Comparison of ENCODE assay signal across 24 cellular contexts in the genomic region with DNA sequence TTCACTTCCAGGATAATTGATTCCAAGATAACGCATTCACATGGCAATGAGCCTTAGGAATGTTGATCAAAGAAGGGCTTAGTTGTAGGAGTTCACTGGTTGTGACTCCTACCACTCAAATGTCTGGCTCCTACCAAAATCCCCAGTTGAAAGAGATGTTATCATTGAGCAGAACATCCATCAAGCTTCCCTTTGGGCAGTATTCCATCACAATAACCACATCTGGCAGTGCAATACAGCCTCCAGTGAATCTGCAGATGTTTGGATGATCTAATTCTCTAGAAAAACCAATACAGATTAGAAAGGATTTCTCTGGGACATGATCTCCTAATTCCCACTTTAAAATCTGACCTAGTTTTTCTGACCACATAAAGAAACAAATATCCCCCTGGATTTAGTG.
DNase-seq lines count a peak whose midpoint lies in the region; ATAC-seq and TF ChIP-seq lines count a peak whose summit lies in the region.
"Had no signal": no experiment of that assay in that cellular context is flagged by ENCODE, and none has a peak within 500 bp of the region (broad histone marks: within the 10 kb centered on the region; RNA-seq: fewer than 3 reads in every experiment).

No MANE protein-coding gene starts in this region.

- DNase-seq in RPMI7951 (ENCODE audit: low read depth), result peak; percentile 15
- DNase-seq in amniotic epithelial cell (ENCODE audit: low read depth), result peak; percentile 2
- peak; percentile 3 for DNase-seq in fibroblast of mammary gland (ENCODE audit: low read depth)
- no peak for DNase-seq in activated T-helper 2 cell treated with anti-CD3 and anti-CD28 coated beads, Interferon-gamma antibody, Interleukin-2, Interleukin-4, amounts not matched to agents 10 μg/mL and 5 μg/mL and 100 μg/mL, durations not matched to agents 14 hours and 24 hours and 36 hours (ENCODE audit: low spot score)
- no peak for DNase-seq in activated T-cell treated with anti-CD3 and anti-CD28 coated beads, Interleukin-2, amount 50 U/mL, for 72 hours
- DNase-seq in activated T-cell treated with anti-CD3 and anti-CD28 coated beads, Interleukin-2, amount 50 U/mL, for 24 hours, result no peak
- DNase-seq: 8988T; ACHN; BE2C; C1 segment of cervical spinal cord; CD4-positive, alpha-beta memory T cell; CD4-positive, CD25-positive, alpha-beta regulatory T cell; CD8-positive, alpha-beta memory T cell; COR-L47; DMS 273 treated with DMSO at 0.1 percent for 48 hours; DMS153; DMS53; DMS79; DND-41; EL; GDM1 had no signal

- H3K9me3 Mint-ChIP-seq in activated T-helper 2 cell treated with anti-CD3 and anti-CD28 coated beads, Interferon-gamma antibody, Interleukin-2, Interleukin-4, amounts not matched to agents 10 μg/mL and 5 μg/mL and 100 μg/mL, durations not matched to agents 14 hours and 24 hours and 36 hours, result no peaks in the 10 kb centered on the region
- H3K9me3 Mint-ChIP-seq in activated T-cell treated with anti-CD3 and anti-CD28 coated beads, Interleukin-2, amount 50 U/mL, for 72 hours, result no peaks in the 10 kb centered on the region
- no peaks in the 10 kb centered on the region for H3K9me3 Mint-ChIP-seq in activated T-cell treated with anti-CD3 and anti-CD28 coated beads, Interleukin-2, amount 50 U/mL, for 24 hours
- H3K9me3 Mint-ChIP-seq: CD4-positive, alpha-beta memory T cell had no signal

- H3K4me3 Mint-ChIP-seq in activated T-helper 2 cell treated with anti-CD3 and anti-CD28 coated beads, Interferon-gamma antibody, Interleukin-2, Interleukin-4, amounts not matched to agents 10 μg/mL and 5 μg/mL and 100 μg/mL, durations not matched to agents 14 hours and 24 hours and 36 hours (ENCODE audit: low read depth), result no peak overlapping the region
- no peak overlapping the region for H3K4me3 Mint-ChIP-seq in activated T-cell treated with anti-CD3 and anti-CD28 coated beads, Interleukin-2, amount 50 U/mL, for 72 hours
- H3K4me3 Mint-ChIP-seq in activated T-cell treated with anti-CD3 and anti-CD28 coated beads, Interleukin-2, amount 50 U/mL, for 24 hours, result no peak overlapping the region
- H3K4me3 Mint-ChIP-seq: CD14-positive monocyte; CD4-positive, alpha-beta memory T cell; CD4-positive, CD25-positive, alpha-beta regulatory T cell; CD8-positive, alpha-beta memory T cell had no signal

- no peak for TF ChIP-seq CTCF in fibroblast of mammary gland (conservative IDR thresholded peaks at IDR 0.05; ENCODE audit: control insufficient read depth, insufficient read depth, low read depth, low read length)

- intact Hi-C loops in activated T-helper 2 cell treated with anti-CD3 and anti-CD28 coated beads, Interferon-gamma antibody, Interleukin-2, Interleukin-4, amounts not matched to agents 10 μg/mL and 5 μg/mL and 100 μg/mL, durations not matched to agents 14 hours and 24 hours and 36 hours (cut with micrococcal nuclease), result no loop called here

- H3K27ac Mint-ChIP-seq in activated T-helper 2 cell treated with anti-CD3 and anti-CD28 coated beads, Interferon-gamma antibody, Interleukin-2, Interleukin-4, amounts not matched to agents 10 μg/mL and 5 μg/mL and 100 μg/mL, durations not matched to agents 14 hours and 24 hours and 36 hours, result no peak overlapping the region
- H3K27ac Mint-ChIP-seq in activated T-cell treated with anti-CD3 and anti-CD28 coated beads, Interleukin-2, amount 50 U/mL, for 72 hours, result no peak overlapping the region
- H3K27ac Mint-ChIP-seq in activated T-cell treated with anti-CD3 and anti-CD28 coated beads, Interleukin-2, amount 50 U/mL, for 24 hours, result no peak overlapping the region
- H3K27ac Mint-ChIP-seq: CD14-positive monocyte; CD4-positive, alpha-beta memory T cell; CD4-positive, CD25-positive, alpha-beta regulatory T cell; CD8-positive, alpha-beta memory T cell had no signal

- peaks cover 6% of the 10 kb centered on the region for H3K4me1 Mint-ChIP-seq in activated T-helper 2 cell treated with anti-CD3 and anti-CD28 coated beads, Interferon-gamma antibody, Interleukin-2, Interleukin-4, amounts not matched to agents 10 μg/mL and 5 μg/mL and 100 μg/mL, durations not matched to agents 14 hours and 24 hours and 36 hours (ENCODE audit: low read depth)
- peaks cover 9% of the 10 kb centered on the region for H3K4me1 Mint-ChIP-seq in activated T-cell treated with anti-CD3 and anti-CD28 coated beads, Interleukin-2, amount 50 U/mL, for 72 hours (ENCODE audit: low read depth)
- H3K4me1 Mint-ChIP-seq in activated T-cell treated with anti-CD3 and anti-CD28 coated beads, Interleukin-2, amount 50 U/mL, for 24 hours (ENCODE audit: low read depth), result peaks cover 6% of the 10 kb centered on the region
- H3K4me1 Mint-ChIP-seq: CD4-positive, alpha-beta memory T cell; CD4-positive, CD25-positive, alpha-beta regulatory T cell; CD8-positive, alpha-beta memory T cell had no signal

- H3K4me3 ChIP-seq in fibroblast of mammary gland (ENCODE audit: control insufficient read depth, low read depth, low read length), result no peak overlapping the region
- H3K4me3 ChIP-seq: BLaER1, GM12878 had no signal

- peaks cover 4% of the 10 kb centered on the region for H3K27me3 Mint-ChIP-seq in activated T-helper 2 cell treated with anti-CD3 and anti-CD28 coated beads, Interferon-gamma antibody, Interleukin-2, Interleukin-4, amounts not matched to agents 10 μg/mL and 5 μg/mL and 100 μg/mL, durations not matched to agents 14 hours and 24 hours and 36 hours (ENCODE audit: low read depth)
- H3K27me3 Mint-ChIP-seq in activated T-cell treated with anti-CD3 and anti-CD28 coated beads, Interleukin-2, amount 50 U/mL, for 72 hours (ENCODE audit: low read depth), result peaks cover 15% of the 10 kb centered on the region
- H3K27me3 Mint-ChIP-seq in activated T-cell treated with anti-CD3 and anti-CD28 coated beads, Interleukin-2, amount 50 U/mL, for 24 hours, result peaks cover 2% of the 10 kb centered on the region
- H3K27me3 Mint-ChIP-seq: CD4-positive, CD25-positive, alpha-beta regulatory T cell had no signal

- no peak for ATAC-seq in activated T-cell treated with anti-CD3 and anti-CD28 coated beads, Interleukin-2, amount 50 U/mL, for 72 hours (replicated peaks in 1 of 2)
- ATAC-seq: GM12878 had no signal

- H3K36me3 Mint-ChIP-seq in activated T-helper 2 cell treated with anti-CD3 and anti-CD28 coated beads, Interferon-gamma antibody, Interleukin-2, Interleukin-4, amounts not matched to agents 10 μg/mL and 5 μg/mL and 100 μg/mL, durations not matched to agents 14 hours and 24 hours and 36 hours (ENCODE audit: low read depth), result no peaks in the 10 kb centered on the region
- no peaks in the 10 kb centered on the region for H3K36me3 Mint-ChIP-seq in activated T-cell treated with anti-CD3 and anti-CD28 coated beads, Interleukin-2, amount 50 U/mL, for 72 hours (ENCODE audit: insufficient read depth in 2 of 2)
- H3K36me3 Mint-ChIP-seq in activated T-cell treated with anti-CD3 and anti-CD28 coated beads, Interleukin-2, amount 50 U/mL, for 24 hours (ENCODE audit: low read depth), result no peaks in the 10 kb centered on the region
- H3K36me3 Mint-ChIP-seq: CD14-positive monocyte; CD4-positive, alpha-beta memory T cell; CD4-positive, CD25-positive, alpha-beta regulatory T cell; CD8-positive, alpha-beta memory T cell had no signal

Comparison
In these comparisons a context has a peak if more than half of its experiments do, and no peak if none do; other contexts are left out.
1. DNase-seq: peak in RPMI7951 (single experiment), amniotic epithelial cell (single experiment) and fibroblast of mammary gland (single experiment); none in activated T-helper 2 cell treated with anti-CD3 and anti-CD28 coated beads, Interferon-gamma antibody, Interleukin-2, Interleukin-4, amounts not matched to agents 10 μg/mL and 5 μg/mL and 100 μg/mL, durations not matched to agents 14 hours and 24 hours and 36 hours (single experiment), activated T-cell treated with anti-CD3 and anti-CD28 coated beads, Interleukin-2, amount 50 U/mL, for 72 hours (0 of 2) and activated T-cell treated with anti-CD3 and anti-CD28 coated beads, Interleukin-2, amount 50 U/mL, for 24 hours (single experiment).